ENCODE assay signal across 18 cellular contexts in the genomic region with DNA sequence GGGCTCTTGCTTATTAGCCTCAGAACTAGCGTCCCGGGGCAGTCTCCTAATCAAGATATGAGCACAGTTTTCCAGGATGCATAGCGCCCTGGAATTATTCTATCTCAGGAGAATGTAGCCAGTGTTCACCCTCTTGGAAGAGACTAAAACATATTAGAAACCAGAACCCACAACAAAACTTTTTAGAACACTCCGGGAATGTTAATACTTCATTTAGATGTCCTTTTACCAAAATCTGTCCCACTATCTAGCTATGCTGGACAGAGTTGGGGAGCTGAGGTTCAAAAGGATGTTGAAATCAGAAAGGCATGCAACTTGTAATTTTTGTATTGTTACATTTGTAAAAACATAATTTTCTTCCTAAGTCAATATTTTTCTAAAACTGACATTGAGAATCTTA.
DNase-seq lines count a peak whose midpoint lies in the region; ATAC-seq and TF ChIP-seq lines count a peak whose summit lies in the region.
"Had no signal": no experiment of that assay in that cellular context is flagged by ENCODE, and none has a peak within 500 bp of the region (broad histone marks: within the 10 kb centered on the region; RNA-seq: fewer than 3 reads in every experiment).

No MANE protein-coding gene starts in this region.

- 95% methylated on average over 3 to 4 of the region's 4 CpGs for WGBS in ectodermal cell, 2 experiments

- H3K4me3 ChIP-seq in ascending aorta: no peak overlapping the region
- H3K4me3 ChIP-seq in ectodermal cell (ENCODE audit: insufficient read depth, low read depth, low read length): no peak overlapping the region

- no peaks in the 10 kb centered on the region for H3K4me1 Mint-ChIP-seq in activated naive CD8-positive, alpha-beta T cell treated with anti-CD3 and anti-CD28 coated beads, Interleukin-2, amount 50 U/mL, for 24 hours
- H3K4me1 Mint-ChIP-seq: CD4-positive, alpha-beta memory T cell had no signal

- no peak for TF ChIP-seq CTCF in ascending aorta (IDR thresholded peaks at IDR 0.05)

- peak overlapping the region; percentile 6 to 8 for H3K27ac ChIP-seq in ascending aorta
- peak overlapping the region; percentile 52 for H3K27ac ChIP-seq in ectodermal cell (ENCODE audit: insufficient read depth, low read depth, low read length, poor library complexity, severe bottlenecking)

- no peaks in the 10 kb centered on the region for H3K36me3 Mint-ChIP-seq in activated naive CD8-positive, alpha-beta T cell treated with anti-CD3 and anti-CD28 coated beads, Interleukin-2, amount 50 U/mL, for 24 hours (ENCODE audit: low read depth)
- H3K36me3 Mint-ChIP-seq: CD4-positive, alpha-beta memory T cell had no signal

- CTCF ChIA-PET in HEK293T (lab: Yijun Ruan, JAX): no interaction called here

- peak; percentile 35 for DNase-seq in EH (ENCODE audit: low read depth)
- no peak for DNase-seq in ascending aorta (ENCODE audit: low spot score in 2 of 2)
- DNase-seq in sciatic nerve (ENCODE audit: low spot score): no peak
- DNase-seq in HEK293T (ENCODE audit: extremely low spot score): no peak
- no peak for DNase-seq in NCI-H2227 (lab: John Stamatoyannopoulos, UW; ENCODE audit: unreplicated experiment)
- no peak for DNase-seq in activated naive CD8-positive, alpha-beta T cell treated with anti-CD3 and anti-CD28 coated beads, Interleukin-2, amount 50 U/mL, for 24 hours
- no peak for DNase-seq in LoVo (ENCODE audit: low spot score)
- DNase-seq: BE2C; CD4-positive, alpha-beta memory T cell; GOT3; KBM-7; NCI-H1436; NCI-H2029; NCI-H2171 treated with DMSO at 0.1 percent for 48 hours; NCI-H510A treated with DMSO at 0.1 percent for 48 hours; NCI-H82; PC-3 had no signal

- POLR2A ChIA-PET in HEK293T (lab: Yijun Ruan, JAX): no interaction called here

- H3K9me3 Mint-ChIP-seq in activated naive CD8-positive, alpha-beta T cell treated with anti-CD3 and anti-CD28 coated beads, Interleukin-2, amount 50 U/mL, for 24 hours: no peaks in the 10 kb centered on the region
- H3K9me3 Mint-ChIP-seq: CD4-positive, alpha-beta memory T cell had no signal

- H3K27me3 Mint-ChIP-seq in activated naive CD8-positive, alpha-beta T cell treated with anti-CD3 and anti-CD28 coated beads, Interleukin-2, amount 50 U/mL, for 24 hours: peaks cover 2% of the 10 kb centered on the region

- H3K4me1 ChIP-seq in ascending aorta (peaks cover 0 to 10% of the 10 kb centered on the region in 2 donors), ectodermal cell (ENCODE audit: control insufficient read depth, insufficient read depth, low read length) (peaks cover 32% of the 10 kb centered on the region)
- H3K4me1 ChIP-seq: BE2C had no signal

- no peaks in the 10 kb centered on the region for H3K36me3 ChIP-seq in ascending aorta
- no peaks in the 10 kb centered on the region for H3K36me3 ChIP-seq in ectodermal cell (ENCODE audit: control insufficient read depth, insufficient read depth, low read length)
- H3K36me3 ChIP-seq: BE2C had no signal

- peak; percentile 33 for ATAC-seq in sciatic nerve
- no peak for ATAC-seq in activated naive CD8-positive, alpha-beta T cell treated with anti-CD3 and anti-CD28 coated beads, Interleukin-2, amount 50 U/mL, for 24 hours
- ATAC-seq: PC-3 had no signal

- no peak overlapping the region for H3K27ac Mint-ChIP-seq in activated naive CD8-positive, alpha-beta T cell treated with anti-CD3 and anti-CD28 coated beads, Interleukin-2, amount 50 U/mL, for 24 hours
- H3K27ac Mint-ChIP-seq: CD4-positive, alpha-beta memory T cell had no signal

- intact Hi-C loops in ascending aorta (cut with DNase I) (no loop called here), sciatic nerve (cut with DNase I) (no loop called here)

- H3K9me3 ChIP-seq in ascending aorta (no peaks in the 10 kb centered on the region), ectodermal cell (ENCODE audit: control insufficient read depth, low read length) (no peaks in the 10 kb centered on the region)
- H3K9me3 ChIP-seq: BE2C had no signal

- H3K27me3 ChIP-seq in ascending aorta (no peaks in the 10 kb centered on the region), ectodermal cell (ENCODE audit: control insufficient read depth, insufficient read depth, low read length, poor library complexity, severe bottlenecking) (no peaks in the 10 kb centered on the region)
- H3K27me3 ChIP-seq: BE2C had no signal

- H3K4me3 Mint-ChIP-seq in activated naive CD8-positive, alpha-beta T cell treated with anti-CD3 and anti-CD28 coated beads, Interleukin-2, amount 50 U/mL, for 24 hours: no peak overlapping the region
- H3K4me3 Mint-ChIP-seq: CD4-positive, alpha-beta memory T cell had no signal

TF ChIP-seq in HEK293T, 16 proteins besides CTCF, POLR2A, EP300 and RAD21:
- no peak for TF ChIP-seq PKNOX1 (IDR thresholded peaks at IDR 0.05)
- TF ChIP-seq FOXA1 (IDR thresholded peaks at IDR 0.05): no peak
- TF ChIP-seq NFRKB (IDR thresholded peaks at IDR 0.05): no peak
- TF ChIP-seq L3MBTL2 (conservative IDR thresholded peaks at IDR 0.05): no peak
- TF ChIP-seq FOXM1 (IDR thresholded peaks at IDR 0.05; ENCODE audit: borderline replicate concordance): no peak
- TF ChIP-seq TARDBP (IDR thresholded peaks at IDR 0.05): no peak
- no peak for TF ChIP-seq ELF4 (IDR thresholded peaks at IDR 0.05)
- TF ChIP-seq ZNF384 (IDR thresholded peaks at IDR 0.05): no peak
